Comparison of ENCODE assay signal across 11 cellular contexts in the genomic region with DNA sequence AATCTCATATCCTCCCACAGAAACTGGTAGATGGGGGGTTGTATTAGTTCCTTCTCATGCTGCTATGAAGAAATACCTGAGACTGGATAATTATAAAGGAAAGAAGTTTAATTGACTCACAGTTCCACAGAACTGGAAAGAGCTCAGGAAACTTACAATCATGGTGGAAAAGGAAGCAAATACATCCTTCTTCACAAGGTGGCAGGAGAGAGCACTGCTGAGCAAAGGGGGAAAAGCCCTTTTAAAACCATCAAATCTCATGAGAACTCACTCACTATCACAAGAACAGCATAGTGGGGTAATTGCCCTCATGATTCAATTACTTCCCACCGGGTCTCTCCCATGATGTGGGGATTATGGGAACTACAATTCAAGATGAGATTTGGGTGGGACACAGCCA.
A peak's percentile ranks its signal among the peaks of the same experiment; 100 is the strongest.
DNase-seq lines count a peak whose midpoint lies in the region; ATAC-seq and TF ChIP-seq lines count a peak whose summit lies in the region.
"Had no signal": no experiment of that assay in that cellular context is flagged by ENCODE, and none has a peak within 500 bp of the region (broad histone marks: within the 10 kb centered on the region; RNA-seq: fewer than 3 reads in every experiment).

No MANE protein-coding gene starts in this region.

- CTCF ChIA-PET in BJ (lab: Yijun Ruan, JAX) = interaction anchor here (0.9 to 1.1 kb wide), 3 partner anchors 24 to 331 kb away, joined by 3 to 4 read pairs (median 3); no protein-coding TSS in a partner anchor
- CTCF ChIA-PET in RWPE1 (lab: Yijun Ruan, JAX) = interaction anchor here (0.7 kb wide), 1 partner anchor 677 kb away, joined by 3 read pairs; no protein-coding TSS in a partner anchor

- POLR2A ChIA-PET in BJ (lab: Charles Lee) = no interaction called here
- POLR2A ChIA-PET in RWPE1 (lab: Yijun Ruan, JAX; ENCODE audit: low non-redundant PET) = no interaction called here

- no peaks in the 10 kb centered on the region for H3K9me3 Mint-ChIP-seq in activated T-helper 2 cell treated with anti-CD3 and anti-CD28 coated beads, Interferon-gamma antibody, Interleukin-2, Interleukin-4, amounts not matched to agents 10 μg/mL and 5 μg/mL and 100 μg/mL, durations not matched to agents 14 hours and 24 hours and 36 hours
- no peaks in the 10 kb centered on the region for H3K9me3 Mint-ChIP-seq in activated T-cell treated with anti-CD3 and anti-CD28 coated beads, Interleukin-2, amount 50 U/mL, for 4 hours
- H3K9me3 Mint-ChIP-seq: mesothelial cell of epicardium had no signal

- no peaks in the 10 kb centered on the region for H3F3A ChIP-seq in GM23248 (ENCODE audit: insufficient read depth)

- no peak overlapping the region for H3K9ac ChIP-seq in GM23248

- DNase-seq in BJ (ENCODE audit: low read depth) (no peak), GM23248 (peak; percentile 25), RWPE1 (ENCODE audit: low spot score) (no peak), foreskin fibroblast (peak in 1 of 2 donors; percentile 32), AG08396 (ENCODE audit: low spot score) (no peak), LoVo (ENCODE audit: low spot score) (no peak)
- DNase-seq in activated T-helper 2 cell treated with anti-CD3 and anti-CD28 coated beads, Interferon-gamma antibody, Interleukin-2, Interleukin-4, amounts not matched to agents 10 μg/mL and 5 μg/mL and 100 μg/mL, durations not matched to agents 14 hours and 24 hours and 36 hours (ENCODE audit: low spot score) = no peak
- no peak for DNase-seq in activated T-cell treated with anti-CD3 and anti-CD28 coated beads, Interleukin-2, amount 50 U/mL, for 4 hours
- DNase-seq: esophagus squamous epithelium had no signal

- no peak overlapping the region for H3K4me3 Mint-ChIP-seq in activated T-helper 2 cell treated with anti-CD3 and anti-CD28 coated beads, Interferon-gamma antibody, Interleukin-2, Interleukin-4, amounts not matched to agents 10 μg/mL and 5 μg/mL and 100 μg/mL, durations not matched to agents 14 hours and 24 hours and 36 hours (ENCODE audit: low read depth)
- H3K4me3 Mint-ChIP-seq in activated T-cell treated with anti-CD3 and anti-CD28 coated beads, Interleukin-2, amount 50 U/mL, for 4 hours = no peak overlapping the region
- H3K4me3 Mint-ChIP-seq: mesothelial cell of epicardium had no signal

- no peaks in the 10 kb centered on the region for H3K36me3 ChIP-seq in BJ (ENCODE audit: control insufficient read depth, insufficient read depth, low read length)
- no peaks in the 10 kb centered on the region for H3K36me3 ChIP-seq in GM23248 (ENCODE audit: low read depth)
- H3K36me3 ChIP-seq: esophagus squamous epithelium, suprapubic skin had no signal

- no peak overlapping the region for H3K4me3 ChIP-seq in BJ (ENCODE audit: low read depth, low read length)
- H3K4me3 ChIP-seq in GM23248 = no peak overlapping the region
- H3K4me3 ChIP-seq in foreskin fibroblast (ENCODE audit: low read depth in 1 of 2, low read length in 2 of 2) = no peak overlapping the region
- H3K4me3 ChIP-seq: esophagus squamous epithelium, suprapubic skin had no signal

- H3K4me2 ChIP-seq in GM23248 (ENCODE audit: unreplicated experiment) = no peak overlapping the region

- no peaks in the 10 kb centered on the region for H3K4me1 ChIP-seq in GM23248 (ENCODE audit: insufficient read depth)
- H3K4me1 ChIP-seq: esophagus squamous epithelium, suprapubic skin had no signal

- no peaks in the 10 kb centered on the region for H3K79me2 ChIP-seq in GM23248 (ENCODE audit: insufficient read depth)

- no peaks in the 10 kb centered on the region for H3K27me3 ChIP-seq in BJ (ENCODE audit: control insufficient read depth, insufficient read depth, low read length)
- H3K27me3 ChIP-seq in GM23248 (replicated peaks; ENCODE audit: insufficient read depth) = no peaks in the 10 kb centered on the region
- H3K27me3 ChIP-seq: esophagus squamous epithelium, suprapubic skin had no signal

- no peak for ATAC-seq in activated T-cell treated with anti-CD3 and anti-CD28 coated beads, Interleukin-2, amount 50 U/mL, for 4 hours

- in situ Hi-C loops in GM23248 (cut with MboI) = no loop called here

- H3K27ac Mint-ChIP-seq in activated T-helper 2 cell treated with anti-CD3 and anti-CD28 coated beads, Interferon-gamma antibody, Interleukin-2, Interleukin-4, amounts not matched to agents 10 μg/mL and 5 μg/mL and 100 μg/mL, durations not matched to agents 14 hours and 24 hours and 36 hours = no peak overlapping the region
- H3K27ac Mint-ChIP-seq: mesothelial cell of epicardium had no signal

- TF ChIP-seq CTCF in BJ (IDR thresholded peaks at IDR 0.05; ENCODE audit: insufficient read depth, low read depth, low read length) (peak; percentile 33), RWPE1 (conservative IDR thresholded peaks at IDR 0.05; ENCODE audit: low read depth) (peak; percentile 38; the same call in 1 of the 2 replicates), foreskin fibroblast (IDR thresholded peaks at IDR 0.05; ENCODE audit: low read depth, low read length) (peak; percentile 35)

- H3K9me3 ChIP-seq in GM23248 (ENCODE audit: low read depth) = no peaks in the 10 kb centered on the region
- H3K9me3 ChIP-seq: esophagus squamous epithelium, suprapubic skin had no signal

- peaks cover 3% of the 10 kb centered on the region for H3K27me3 Mint-ChIP-seq in activated T-helper 2 cell treated with anti-CD3 and anti-CD28 coated beads, Interferon-gamma antibody, Interleukin-2, Interleukin-4, amounts not matched to agents 10 μg/mL and 5 μg/mL and 100 μg/mL, durations not matched to agents 14 hours and 24 hours and 36 hours (ENCODE audit: low read depth)
- H3K27me3 Mint-ChIP-seq in activated T-cell treated with anti-CD3 and anti-CD28 coated beads, Interleukin-2, amount 50 U/mL, for 4 hours (ENCODE audit: low read depth) = no peaks in the 10 kb centered on the region

- 63 to 68% methylated on average over 1 of the region's 1 CpG for WGBS in GM23248 (ENCODE audit: low coverage in 1 of 2, low lambda C conversion rate in 2 of 2, missing lambda C conversion rate in 2 of 2), 2 experiments

- no peaks in the 10 kb centered on the region for H3K9me2 ChIP-seq in GM23248 (ENCODE audit: insufficient read depth)

- H3K36me3 Mint-ChIP-seq in activated T-helper 2 cell treated with anti-CD3 and anti-CD28 coated beads, Interferon-gamma antibody, Interleukin-2, Interleukin-4, amounts not matched to agents 10 μg/mL and 5 μg/mL and 100 μg/mL, durations not matched to agents 14 hours and 24 hours and 36 hours (ENCODE audit: low read depth) = no peaks in the 10 kb centered on the region
- no peaks in the 10 kb centered on the region for H3K36me3 Mint-ChIP-seq in activated T-cell treated with anti-CD3 and anti-CD28 coated beads, Interleukin-2, amount 50 U/mL, for 4 hours (ENCODE audit: insufficient read depth)
- H3K36me3 Mint-ChIP-seq: mesothelial cell of epicardium had no signal

- H3K27ac ChIP-seq in GM23248 (no peak overlapping the region), RWPE1 (no peak overlapping the region)
- H3K27ac ChIP-seq: esophagus squamous epithelium, suprapubic skin had no signal

- peaks cover 3% of the 10 kb centered on the region for H3K4me1 Mint-ChIP-seq in activated T-helper 2 cell treated with anti-CD3 and anti-CD28 coated beads, Interferon-gamma antibody, Interleukin-2, Interleukin-4, amounts not matched to agents 10 μg/mL and 5 μg/mL and 100 μg/mL, durations not matched to agents 14 hours and 24 hours and 36 hours (ENCODE audit: low read depth)
- no peaks in the 10 kb centered on the region for H3K4me1 Mint-ChIP-seq in activated T-cell treated with anti-CD3 and anti-CD28 coated beads, Interleukin-2, amount 50 U/mL, for 4 hours (ENCODE audit: low read depth)

- H2AFZ ChIP-seq in GM23248 = no peak overlapping the region

- H4K20me1 ChIP-seq in GM23248 (ENCODE audit: insufficient read depth) = no peaks in the 10 kb centered on the region

- intact Hi-C loops in activated T-helper 2 cell treated with anti-CD3 and anti-CD28 coated beads, Interferon-gamma antibody, Interleukin-2, Interleukin-4, amounts not matched to agents 10 μg/mL and 5 μg/mL and 100 μg/mL, durations not matched to agents 14 hours and 24 hours and 36 hours (cut with micrococcal nuclease) = no loop called here
